In genomic region chr4:101643201-101643600, GRCh38 we compare ENCODE assay signal across 22 cellular contexts.
DNase-seq lines count a peak whose midpoint lies in the region; ATAC-seq and TF ChIP-seq lines count a peak whose summit lies in the region.
"Had no signal": no experiment of that assay in that cellular context is flagged by ENCODE, and none has a peak within 500 bp of the region (broad histone marks: within the 10 kb centered on the region; RNA-seq: fewer than 3 reads in every experiment).

No MANE protein-coding gene starts in this region.

- peaks cover 11% of the 10 kb centered on the region for H3K4me1 ChIP-seq in foreskin keratinocyte
- H3K4me1 ChIP-seq: ascending aorta, lower lobe of right lung, right lobe of liver had no signal

- H3K27ac ChIP-seq in foreskin keratinocyte: no peak overlapping the region
- H3K27ac ChIP-seq: ascending aorta, hepatocyte, lower lobe of right lung, right lobe of liver, VCaP had no signal

- DNase-seq in ELR (ENCODE audit: low read depth) (peak; percentile 37), HT1080 (ENCODE audit: low read depth) (peak; percentile 75), SK-MEL-5 (ENCODE audit: low read depth, low spot score) (peak; percentile 14), foreskin keratinocyte (peak; percentile 81 to 87), posterior vena cava (ENCODE audit: low spot score) (no peak)
- DNase-seq: activated naive CD4-positive, alpha-beta T cell treated with anti-CD3 and anti-CD28 coated beads for 36 hours; CD4-positive, alpha-beta memory T cell; endodermal cell; IMR-90; lower lobe of right lung; NCI-H1930; NCI-H345; occipital lobe; right lobe of liver; Right ventricle myocardium superior; stimulated activated CD4-positive, alpha-beta T cell treated with anti-CD3 and anti-CD28 coated beads, Interleukin-15, amount 100 ng/mL, for 24 hours had no signal

- intact Hi-C loops in posterior vena cava (cut with DNase I): no loop called here

- TF ChIP-seq CTCF in foreskin keratinocyte (conservative IDR thresholded peaks at IDR 0.05): no peak

- no peaks in the 10 kb centered on the region for H3K27me3 ChIP-seq in foreskin keratinocyte
- H3K27me3 ChIP-seq: ascending aorta, hepatocyte, right lobe of liver had no signal

- ATAC-seq in foreskin keratinocyte (peak; percentile 96), GM21447 (IDR thresholded peaks at IDR 0.05; ENCODE audit: unreplicated experiment) (no peak), GM18873 (IDR thresholded peaks at IDR 0.05; ENCODE audit: low FRiP score, unreplicated experiment) (no peak), GM19324 (IDR thresholded peaks at IDR 0.05; ENCODE audit: low FRiP score, unreplicated experiment) (no peak)
- ATAC-seq: lower lobe of right lung, right lobe of liver had no signal

- in situ Hi-C loops in SK-MEL-5 (cut with HindIII; ENCODE audit: low pct_unique_long_range_greater_than_20kb, low sequenced_read_pairs): no loop called here
